ENCODE assay signal across 19 cellular contexts in genomic region chr1:78790174-78790573, GRCh38.
DNase-seq lines count a peak whose midpoint lies in the region; ATAC-seq, FAIRE-seq and TF ChIP-seq lines count a peak whose summit lies in the region.
"Had no signal": no experiment of that assay in that cellular context is flagged by ENCODE, and none has a peak within 500 bp of the region (broad histone marks: within the 10 kb centered on the region; RNA-seq: fewer than 3 reads in every experiment).

No MANE protein-coding gene starts in this region.

- H3K36me3 ChIP-seq in SK-N-SH (replicated peaks in 1 of 2; ENCODE audit: control insufficient read depth in 1 of 2, insufficient read depth in 2 of 2, low read length in 1 of 2) (no peaks in the 10 kb centered on the region), mesenchymal stem cell (ENCODE audit: control insufficient read depth in 1 of 2, insufficient read depth in 2 of 2, low read depth in 1 of 2, low read length in 2 of 2) (no peaks in the 10 kb centered on the region), endodermal cell (ENCODE audit: control insufficient read depth, insufficient read depth, low read length) (no peaks in the 10 kb centered on the region)
- H3K36me3 ChIP-seq: BLaER1 treated with 17β-estradiol and CSF1 and Interleukin-3, amounts not matched to agents 10 nM and 100 nM had no signal

- H4K20me1 ChIP-seq in SK-N-SH (ENCODE audit: insufficient read depth) = no peaks in the 10 kb centered on the region
- H4K20me1 ChIP-seq: BLaER1 treated with 17β-estradiol and CSF1 and Interleukin-3, amounts not matched to agents 10 nM and 100 nM had no signal

- no peak overlapping the region for H3K9ac ChIP-seq in SK-N-SH
- H3K9ac ChIP-seq in mesenchymal stem cell (ENCODE audit: low read length) = no peak overlapping the region
- no peak overlapping the region for H3K9ac ChIP-seq in endodermal cell (ENCODE audit: extremely low read depth, low read length, poor library complexity, severe bottlenecking)
- H3K9ac ChIP-seq: BLaER1 treated with 17β-estradiol and CSF1 and Interleukin-3, amounts not matched to agents 10 nM and 100 nM had no signal

- no peak overlapping the region for H3K4me2 ChIP-seq in SK-N-SH
- no peak overlapping the region for H3K4me2 ChIP-seq in mesenchymal stem cell (ENCODE audit: low read length, poor library complexity, severe bottlenecking)
- H3K4me2 ChIP-seq: BLaER1 treated with 17β-estradiol and CSF1 and Interleukin-3, amounts not matched to agents 10 nM and 100 nM; GM23338 had no signal

- POLR2A ChIA-PET in SK-N-SH (lab: Yijun Ruan, JAX) = no interaction called here

- no peak overlapping the region for H3K14ac ChIP-seq in mesenchymal stem cell (ENCODE audit: low read length in 2 of 2)

- FAIRE-seq in endometrium (lab: Jason Lieb, UNC) = peak; percentile 97
- FAIRE-seq: H54, HTR-8/SVneo had no signal

- no peaks in the 10 kb centered on the region for H3K9me2 ChIP-seq in SK-N-SH

- no peak overlapping the region for H2BK120ac ChIP-seq in mesenchymal stem cell (ENCODE audit: low read depth, low read length)

- H2AFZ ChIP-seq in SK-N-SH (ENCODE audit: low read depth) = no peak overlapping the region
- H2AFZ ChIP-seq in mesenchymal stem cell (ENCODE audit: low read depth, low read length) = no peak overlapping the region
- H2AFZ ChIP-seq: GM23338 had no signal

- H3K79me2 ChIP-seq in SK-N-SH (ENCODE audit: insufficient read depth) = no peaks in the 10 kb centered on the region

- no peak overlapping the region for H3K27ac Mint-ChIP-seq in endodermal cell
- H3K27ac Mint-ChIP-seq: B cell; CD8-positive, alpha-beta T cell; GM23338 had no signal

- H2AK5ac ChIP-seq in mesenchymal stem cell (ENCODE audit: low read length, severe bottlenecking) = no peak overlapping the region

- H3F3A ChIP-seq in SK-N-SH (replicated peaks; ENCODE audit: insufficient read depth) = no peaks in the 10 kb centered on the region

- H3K4ac ChIP-seq in mesenchymal stem cell (ENCODE audit: low read depth in 1 of 2, low read length in 2 of 2) = no peak overlapping the region

- H3K79me1 ChIP-seq in mesenchymal stem cell (replicated peaks; ENCODE audit: low read length, poor library complexity, severe bottlenecking) = no peaks in the 10 kb centered on the region

- H4K8ac ChIP-seq in mesenchymal stem cell (ENCODE audit: low read length) = no peak overlapping the region

- H3K4me3 ChIP-seq in SK-N-SH (ENCODE audit: low read depth in 2 of 2, low read length in 1 of 2) (no peak overlapping the region), fibroblast of mammary gland (ENCODE audit: control insufficient read depth, low read depth, low read length) (no peak overlapping the region), mesenchymal stem cell (ENCODE audit: insufficient read depth in 1 of 2, low read depth in 1 of 2, low read length in 2 of 2) (no peak overlapping the region), endodermal cell (ENCODE audit: low read length) (no peak overlapping the region)
- H3K4me3 ChIP-seq: BLaER1 treated with 17β-estradiol and CSF1 and Interleukin-3, amounts not matched to agents 10 nM and 100 nM; GM23338 had no signal

- no peak overlapping the region for H3K18ac ChIP-seq in mesenchymal stem cell (ENCODE audit: low read depth in 1 of 2, low read length in 2 of 2)

- no peak overlapping the region for H2BK5ac ChIP-seq in mesenchymal stem cell (ENCODE audit: low read depth, low read length, poor library complexity, severe bottlenecking)

- H2BK12ac ChIP-seq in mesenchymal stem cell (ENCODE audit: low read length in 2 of 2) = no peak overlapping the region

- ATAC-seq in GM19452 (IDR thresholded peaks at IDR 0.05; ENCODE audit: unreplicated experiment) = no peak
- ATAC-seq in HG03135 (IDR thresholded peaks at IDR 0.05; ENCODE audit: unreplicated experiment) = no peak
- ATAC-seq in GM18502 (IDR thresholded peaks at IDR 0.05; ENCODE audit: poor library complexity, unreplicated experiment) = no peak
- ATAC-seq: CD8-positive, alpha-beta T cell; GM23338 had no signal

- no peak overlapping the region for H3K23ac ChIP-seq in mesenchymal stem cell (ENCODE audit: low read length in 2 of 2)

- H3K27me3 Mint-ChIP-seq in endodermal cell (ENCODE audit: insufficient read depth) = no peaks in the 10 kb centered on the region
- H3K27me3 Mint-ChIP-seq: B cell had no signal

- TF ChIP-seq EP300 in SK-N-SH (IDR thresholded peaks at IDR 0.05; ENCODE audit: borderline replicate concordance in 1 of 2, low read depth in 1 of 2, low read length in 1 of 2) = peak in 1 of 2 experiments; percentile 92; a peak in 2 of 4 replicates

- H3K27ac ChIP-seq in SK-N-SH (ENCODE audit: low read depth in 2 of 2, low read length in 1 of 2) = peak overlapping the region in 1 of 2 experiments; percentile 53; a peak in 2 of 4 replicates
- no peak overlapping the region for H3K27ac ChIP-seq in mesenchymal stem cell (ENCODE audit: low read length, poor library complexity, severe bottlenecking)
- no peak overlapping the region for H3K27ac ChIP-seq in endodermal cell (ENCODE audit: low read depth, low read length)
- H3K27ac ChIP-seq: BLaER1 treated with 17β-estradiol and CSF1 and Interleukin-3, amounts not matched to agents 10 nM and 100 nM had no signal

- no peak overlapping the region for H3K4me3 Mint-ChIP-seq in endodermal cell
- H3K4me3 Mint-ChIP-seq: B cell; CD8-positive, alpha-beta T cell; GM23338 had no signal

- WGBS in SK-N-SH (ENCODE audit: low lambda C conversion rate) = 58% methylated on average over 3 of the region's 3 CpGs
- 86% methylated on average over 3 of the region's 3 CpGs for WGBS in mesenchymal stem cell
- 92% methylated on average over 3 of the region's 3 CpGs; no CpG with 5 or more reads in 1 of the 2 experiments for WGBS in endodermal cell (ENCODE audit: insufficient coverage in 1 of 2, insufficient read length in 1 of 2), 2 experiments

- H3K36me3 Mint-ChIP-seq in endodermal cell (ENCODE audit: low read depth) = no peaks in the 10 kb centered on the region
- H3K36me3 Mint-ChIP-seq: CD8-positive, alpha-beta T cell had no signal

- H4K91ac ChIP-seq in mesenchymal stem cell (ENCODE audit: low read length) = no peak overlapping the region

- TF ChIP-seq CTCF in SK-N-SH (IDR thresholded peaks at IDR 0.05) = no peak
- TF ChIP-seq CTCF in fibroblast of mammary gland (conservative IDR thresholded peaks at IDR 0.05; ENCODE audit: control insufficient read depth, insufficient read depth, low read depth, low read length) = no peak
- no peak for TF ChIP-seq CTCF in endodermal cell (conservative IDR thresholded peaks at IDR 0.05)

- CTCF ChIA-PET in SK-N-SH (lab: Yijun Ruan, JAX) = interaction anchor here (1.4 kb wide), 1 partner anchor 101 kb away, joined by 3 read pairs; no protein-coding TSS in a partner anchor

- H3K4me1 Mint-ChIP-seq in endodermal cell = no peaks in the 10 kb centered on the region
- H3K4me1 Mint-ChIP-seq: B cell, GM23338 had no signal

- H2BK15ac ChIP-seq in mesenchymal stem cell (ENCODE audit: low read depth, poor library complexity, severe bottlenecking) = no peak overlapping the region

- DNase-seq in SK-N-SH (peak; percentile 47), fibroblast of mammary gland (ENCODE audit: low read depth) (peak; percentile 1), mesenchymal stem cell (peak; percentile 11), endodermal cell (no peak)
- DNase-seq: Calu3; CD8-positive, alpha-beta T cell; DMS79 treated with DMSO at 0.1 percent for 48 hours; GF-D8; HCEC 1CT; IMR-90 had no signal

- TF ChIP-seq RAD21 in SK-N-SH (IDR thresholded peaks at IDR 0.05; ENCODE audit: low read length) = no peak; the same call in 1 of the 2 replicates

- H3K9me3 ChIP-seq in SK-N-SH = peaks cover 10% of the 10 kb centered on the region
- peaks cover 20% of the 10 kb centered on the region for H3K9me3 ChIP-seq in mesenchymal stem cell (ENCODE audit: control insufficient read depth, low read length)
- no peaks in the 10 kb centered on the region for H3K9me3 ChIP-seq in endodermal cell (ENCODE audit: control insufficient read depth, low read length)
- H3K9me3 ChIP-seq: BLaER1 treated with 17β-estradiol and CSF1 and Interleukin-3, amounts not matched to agents 10 nM and 100 nM had no signal

- H3K4me1 ChIP-seq in SK-N-SH (ENCODE audit: control insufficient read depth in 1 of 2, insufficient read depth in 2 of 2, low read depth in 1 of 2, low read length in 1 of 2) = no peaks in the 10 kb centered on the region; a peak in 1 of 4 replicates
- H3K4me1 ChIP-seq in mesenchymal stem cell (ENCODE audit: control insufficient read depth, insufficient read depth, low read depth, low read length) = no peaks in the 10 kb centered on the region
- H3K4me1 ChIP-seq in endodermal cell (ENCODE audit: control insufficient read depth, insufficient read depth, low read length) = no peaks in the 10 kb centered on the region
- H3K4me1 ChIP-seq: BLaER1 treated with 17β-estradiol and CSF1 and Interleukin-3, amounts not matched to agents 10 nM and 100 nM had no signal

- no peaks in the 10 kb centered on the region for H3K9me3 Mint-ChIP-seq in endodermal cell
- H3K9me3 Mint-ChIP-seq: GM23338 had no signal

- H3K27me3 ChIP-seq in SK-N-SH (ENCODE audit: insufficient read depth) = no peaks in the 10 kb centered on the region
- no peaks in the 10 kb centered on the region for H3K27me3 ChIP-seq in mesenchymal stem cell (ENCODE audit: control insufficient read depth in 1 of 2, insufficient read depth in 1 of 2, low read length in 2 of 2)
- H3K27me3 ChIP-seq in endodermal cell (ENCODE audit: control insufficient read depth, insufficient read depth, low read length, poor library complexity, severe bottlenecking) = no peaks in the 10 kb centered on the region
- H3K27me3 ChIP-seq: BLaER1 treated with 17β-estradiol and CSF1 and Interleukin-3, amounts not matched to agents 10 nM and 100 nM had no signal

TF ChIP-seq in SK-N-SH, 30 proteins besides CTCF, POLR2A, EP300 and RAD21 (continues in another document):
- TF ChIP-seq TEAD4 (IDR thresholded peaks at IDR 0.05; ENCODE audit: borderline replicate concordance, insufficient read depth) = peak; percentile 31; the same call in 1 of the 2 replicates
- TF ChIP-seq PBX3 (IDR thresholded peaks at IDR 0.05) = no peak
- peak; percentile 76 for TF ChIP-seq GATA2 (CRISPR knock-in tag; IDR thresholded peaks at IDR 0.05)
- TF ChIP-seq POLR2AphosphoS5 (IDR thresholded peaks at IDR 0.05; ENCODE audit: low read depth, low read length) = 0 out of 2 replicates have a peak, but pooled peaks have one; percentile 19
